Comparison of ENCODE assay signal across 9 cellular contexts in genomic region chrX:132092439-132093065, GRCh38. TPM values are rescaled to one million over a fixed set of nuclear protein-coding genes. Genes with fewer than 3 reads are reported as not detected.
A peak's percentile ranks its signal among the peaks of the same experiment; 100 is the strongest.
DNase-seq lines count a peak whose midpoint lies in the region; ATAC-seq, FAIRE-seq and TF ChIP-seq lines count a peak whose summit lies in the region.
"Had no signal": no experiment of that assay in that cellular context is flagged by ENCODE, and none has a peak within 500 bp of the region (broad histone marks: within the 10 kb centered on the region; RNA-seq: fewer than 3 reads in every experiment).

No MANE protein-coding gene starts in this region.

- intact Hi-C loops in HepG2 (cut with micrococcal nuclease; ENCODE audit: unreplicated experiment), result loop anchor here (2.0 kb wide), 1 partner anchor 126 kb away; the partner anchor contains the start of gene RAP2C

- in situ Hi-C loops in HepG2 (cut with HindIII; ENCODE audit: extremely low pct_ligation_motif_present, low pct_unique_long_range_greater_than_20kb), result no loop called here

- BruUV-seq in HepG2 (replicated peaks; lab: Mats Ljungman, UMichigan), result no TSS peak

- DNase-seq in NCI-H2171 treated with DMSO at 0.1 percent for 48 hours (lab: John Stamatoyannopoulos, UW) (peak; percentile 19), NCI-H2171 (lab: John Stamatoyannopoulos, UW) (no peak), NCI-H2029 (lab: John Stamatoyannopoulos, UW) (peak; percentile 37), WTC11 (ENCODE audit: low spot score) (peak; percentile 68), cerebellar cortex (ENCODE audit: low spot score) (peak; percentile 37), HepG2 (ENCODE audit: low spot score) (peak; percentile 55)
- peak; percentile 3 for DNase-seq in stimulated activated CD8-positive, alpha-beta memory T cell treated with anti-CD3 and anti-CD28 coated beads, Interleukin-15, amount 100 ng/mL, for 24 hours (ENCODE audit: low read depth)

- no peak overlapping the region for H3K4me3 Mint-ChIP-seq in WTC11

- H3K4me2 ChIP-seq in HepG2 (ENCODE audit: low read depth, low read length), result peak overlapping the region; percentile 42; the same call in 1 of the 2 replicates
- H3K4me2 ChIP-seq: BLaER1 treated with 17β-estradiol and CSF1 and Interleukin-3, amounts not matched to agents 10 nM and 100 nM had no signal

- no peak overlapping the region for H2AFZ ChIP-seq in HepG2 (ENCODE audit: low read length)

- H3K27ac Mint-ChIP-seq in WTC11, result no peak overlapping the region

- peak; percentile 27; the same call in 1 of the 2 replicates for TF ChIP-seq RAD21 in HepG2 (CRISPR knock-in tag; IDR thresholded peaks at IDR 0.05)

- H3K27ac ChIP-seq in HepG2 (ENCODE audit: extremely low read length, insufficient read depth, low read length), result no peak overlapping the region
- H3K27ac ChIP-seq: BLaER1 treated with 17β-estradiol and CSF1 and Interleukin-3, amounts not matched to agents 10 nM and 100 nM had no signal

- H3K36me3 ChIP-seq in HepG2 (replicated peaks in 1 of 2; ENCODE audit: control insufficient read depth in 1 of 2, insufficient read depth in 2 of 2, low read length in 2 of 2), result no peaks in the 10 kb centered on the region
- H3K36me3 ChIP-seq: BLaER1 treated with 17β-estradiol and CSF1 and Interleukin-3, amounts not matched to agents 10 nM and 100 nM had no signal

- H3K4me1 ChIP-seq in HepG2 (ENCODE audit: insufficient read depth, low read length), result peaks cover 9% of the 10 kb centered on the region; the same call in 1 of the 2 replicates

- H3K9ac ChIP-seq in HepG2 (ENCODE audit: insufficient read depth, low read depth, low read length), result no peak overlapping the region
- H3K9ac ChIP-seq: BLaER1 treated with 17β-estradiol and CSF1 and Interleukin-3, amounts not matched to agents 10 nM and 100 nM had no signal

- TF ChIP-seq POLR2A in HepG2 (IDR thresholded peaks at IDR 0.05; ENCODE audit: insufficient read depth in 1 of 2, low read depth in 2 of 2, low read length in 2 of 2), result no peak

- H3K79me2 ChIP-seq in HepG2 (ENCODE audit: insufficient read depth, low read length), result no peaks in the 10 kb centered on the region

- no peaks in the 10 kb centered on the region for H3K27me3 Mint-ChIP-seq in WTC11 (ENCODE audit: low read depth)

- no peaks in the 10 kb centered on the region for H3K27me3 ChIP-seq in HepG2 (ENCODE audit: control insufficient read depth in 1 of 2, insufficient read depth in 2 of 2, low read length in 2 of 2)

- TF ChIP-seq CTCF in WTC11 (IDR thresholded peaks at IDR 0.05), result peak; percentile 30; the same call in 1 of the 2 replicates
- TF ChIP-seq CTCF in HepG2 (CRISPR knock-in tag; IDR thresholded peaks at IDR 0.05), result peak; percentile 67

- H3K4me3 ChIP-seq in HepG2 (replicated peaks in 1 of 3; ENCODE audit: insufficient read depth in 1 of 3, low read depth in 2 of 3, low read length in 3 of 3), result no peak overlapping the region
- H3K4me3 ChIP-seq: BLaER1 treated with 17β-estradiol and CSF1 and Interleukin-3, amounts not matched to agents 10 nM and 100 nM had no signal

- CTCF ChIA-PET in WTC11 (lab: Charles Lee), result interaction anchor here (0.5 to 2.9 kb wide), 44 partner anchors 9 to 839 kb away, joined by 3 to 113 read pairs (median 4); partner anchors contain the start of gene RAP2C
- CTCF ChIA-PET in HepG2 (lab: Yijun Ruan, JAX; ENCODE audit: low intra/inter-chr PET ratio, low total read pairs), result interaction anchor here (1.4 kb wide), 1 partner anchor 127 kb away, joined by 6 read pairs; the partner anchor contains the start of gene RAP2C

- no peaks in the 10 kb centered on the region for H3K36me3 Mint-ChIP-seq in WTC11

- no peaks in the 10 kb centered on the region for H3K4me1 Mint-ChIP-seq in WTC11

- POLR2A ChIA-PET in WTC11 (lab: Charles Lee) (interaction anchor here (1.1 to 1.5 kb wide), 2 partner anchors 26 to 127 kb away, joined by 3 to 4 read pairs; partner anchors contain the start of gene RAP2C), HepG2 (lab: Yijun Ruan, JAX) (interaction anchor here (0.6 to 1.6 kb wide), 3 partner anchors 14 to 522 kb away, joined by 3 to 5 read pairs (median 3); partner anchors contain the start of gene RAP2C)

- TF ChIP-seq EP300 in HepG2 (IDR thresholded peaks at IDR 0.05; ENCODE audit: low read depth in 2 of 2, low read length in 2 of 2), result no peak
- no peak for TF ChIP-seq EP300 in HepG2 (CRISPR knock-in tag; IDR thresholded peaks at IDR 0.05; ENCODE audit: borderline replicate concordance)

- H3K9me3 ChIP-seq in HepG2 (ENCODE audit: low read length), result no peaks in the 10 kb centered on the region
- H3K9me3 ChIP-seq: BLaER1 treated with 17β-estradiol and CSF1 and Interleukin-3, amounts not matched to agents 10 nM and 100 nM had no signal

- H4K20me1 ChIP-seq in HepG2 (ENCODE audit: insufficient read depth, low read length), result no peaks in the 10 kb centered on the region

- H3K9me3 Mint-ChIP-seq in WTC11, result no peaks in the 10 kb centered on the region

- ATAC-seq in HG02623 (IDR thresholded peaks at IDR 0.05; ENCODE audit: unreplicated experiment) (peak; percentile 77), WTC11 (peak; percentile 95), HepG2 (peak; percentile 84)

- peak; percentile 34 for FAIRE-seq in HepG2 (lab: Jason Lieb, UNC)

- 50% methylated on average over 5 of the region's 7 CpGs for WGBS in HepG2 (ENCODE audit: low lambda C conversion rate)

TF ChIP-seq in WTC11, 78 proteins besides CTCF, POLR2A, EP300 and RAD21 (continues in another document):
- TF ChIP-seq MYBL2 (CRISPR knock-in tag; IDR thresholded peaks at IDR 0.05) (no peak), ZNF512 (CRISPR knock-in tag; IDR thresholded peaks at IDR 0.05; ENCODE audit: borderline replicate concordance) (no peak)

TF ChIP-seq in HepG2, 621 proteins besides CTCF, POLR2A, EP300 and RAD21 (continues in another document):
- TF ChIP-seq ZFYVE20 (CRISPR knock-in tag; IDR thresholded peaks at IDR 0.05; ENCODE audit: borderline replicate concordance, low read depth) (no peak), CEBPB (IDR thresholded peaks at IDR 0.05; ENCODE audit: borderline replicate concordance, low read depth, low read length) (no peak), YY1 (IDR thresholded peaks at IDR 0.05; ENCODE audit: insufficient read depth, insufficient replicate concordance, low read depth, low read length) (no peak), HNF1B (CRISPR knock-in tag; IDR thresholded peaks at IDR 0.05) (no peak), STAG1 (CRISPR knock-in tag; IDR thresholded peaks at IDR 0.05) (peak; percentile 67), ZNF615 (CRISPR knock-in tag; IDR thresholded peaks at IDR 0.05; ENCODE audit: borderline replicate concordance) (no peak), TRIM24 (CRISPR knock-in tag; IDR thresholded peaks at IDR 0.05) (no peak), SMC3 (IDR thresholded peaks at IDR 0.05; ENCODE audit: low read length) (peak; percentile 61)

RNA-seq across cellular contexts. Expression of gene FRMD7, which starts 35.3 kb away (rescaled TPM):
- not detected in 3 replicates for total RNA-seq in WTC11 (2021)
- total RNA-seq in HepG2 (2016; rRNA removed; fragmentation: Illumina TruSeq; extraction: Trizol), result not detected in 2 replicates
- total RNA-seq in HepG2 (2016; cell fraction: cytosol; rRNA removed; fragmentation: Illumina TruSeq; extraction: Trizol; ENCODE audit: low read depth), result not detected in 2 replicates
- not detected in 2 replicates for total RNA-seq in HepG2 (2016; cell fraction: insoluble cytoplasmic fraction; rRNA removed; fragmentation: Illumina TruSeq; extraction: Trizol)
- not detected in 2 replicates for total RNA-seq in HepG2 (2016; cell fraction: membrane; rRNA removed; fragmentation: Illumina TruSeq; extraction: Trizol)
- not detected in 2 replicates for total RNA-seq in HepG2 (2016; cell fraction: nucleus; rRNA removed; fragmentation: Illumina TruSeq; extraction: Trizol)
- polyA plus RNA-seq in HepG2 (2011; rRNA removed), result 0.04 TPM in 1 of 2 replicates, not detected in the other
- polyA plus RNA-seq in HepG2 (2011; cell fraction: cytosol; rRNA removed), result 0.01 TPM in 1 of 2 replicates, not detected in the other
- not detected in 2 replicates for polyA plus RNA-seq in HepG2 (2011; cell fraction: nucleus; rRNA removed)
- not detected in 2 replicates for polyA plus RNA-seq in HepG2 (2012)
- not detected in 2 replicates for polyA plus RNA-seq in HepG2 (2016; cell fraction: cytosol; fragmentation: Illumina TruSeq; extraction: Trizol; ENCODE audit: low read depth)
- not detected in 2 replicates for polyA plus RNA-seq in HepG2 (2016; cell fraction: insoluble cytoplasmic fraction; fragmentation: Illumina TruSeq; extraction: Trizol; ENCODE audit: low read depth)
- not detected in 2 replicates for polyA plus RNA-seq in HepG2 (2016; cell fraction: membrane; fragmentation: Illumina TruSeq; extraction: Trizol; ENCODE audit: low read depth)
- not detected in 2 replicates for polyA plus RNA-seq in HepG2 (2016; cell fraction: nucleus; fragmentation: Illumina TruSeq; extraction: Trizol; ENCODE audit: insufficient read depth, low read depth)
- polyA minus RNA-seq in HepG2 (2011; rRNA and poly(A)+ RNA removed; ENCODE audit: low replicate concordance), result 0.04 TPM in 1 of 2 replicates, not detected in the other
- not detected in 2 replicates for polyA minus RNA-seq in HepG2 (2011; cell fraction: cytosol; rRNA and poly(A)+ RNA removed)
- polyA minus RNA-seq in HepG2 (2011; cell fraction: nucleus; rRNA and poly(A)+ RNA removed), result 0.39 and 0.50 TPM in 2 replicates
